8 cellular contexts compared by ENCODE assay signal in the genomic region with DNA sequence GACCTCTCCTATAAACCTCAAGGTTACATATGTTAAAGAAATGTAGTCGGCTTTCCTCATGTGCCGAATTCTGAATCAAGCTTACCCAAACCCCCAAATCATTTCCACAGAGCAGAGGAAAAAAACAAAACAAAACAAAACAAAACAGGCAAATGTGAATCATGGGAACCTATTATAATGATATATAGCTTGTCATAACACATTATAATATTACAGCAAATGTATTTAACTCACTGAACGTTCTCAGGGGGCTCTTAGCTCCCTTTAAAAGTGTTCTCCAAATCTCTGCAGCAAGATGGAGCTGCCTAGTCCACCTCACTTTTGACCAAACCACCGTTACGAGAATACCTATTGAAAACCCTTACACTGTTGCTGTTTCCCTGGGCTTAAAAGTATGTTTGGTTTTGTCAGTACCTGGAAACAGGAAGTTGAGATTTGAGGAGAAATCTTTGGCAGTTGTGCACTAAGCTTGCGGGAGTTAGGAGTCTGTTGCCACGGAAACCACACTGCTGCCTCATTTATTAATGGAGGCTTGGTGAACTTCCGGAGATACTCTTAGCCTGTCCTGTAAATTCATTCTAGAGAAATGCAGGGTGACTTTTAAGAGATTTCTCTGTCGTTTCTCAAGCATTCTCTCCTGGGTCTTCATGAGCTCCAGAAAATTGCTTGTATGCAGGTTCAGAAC.
A peak's percentile ranks its signal among the peaks of the same experiment; 100 is the strongest.
DNase-seq lines count a peak whose midpoint lies in the region; ATAC-seq lines count a peak whose summit lies in the region.

No MANE protein-coding gene starts in this region.

- no peak overlapping the region for H3K9ac ChIP-seq in Karpas-422 (ENCODE audit: low read length)

- no peaks in the 10 kb centered on the region for H4K20me1 ChIP-seq in Karpas-422 (ENCODE audit: insufficient read depth, low read depth, low read length)

- no peak for ATAC-seq in HG02763 (IDR thresholded peaks at IDR 0.05; ENCODE audit: unreplicated experiment)
- ATAC-seq in sciatic nerve = no peak
- ATAC-seq in GM21528 (IDR thresholded peaks at IDR 0.05; ENCODE audit: low FRiP score, unreplicated experiment) = no peak

- no peaks in the 10 kb centered on the region for H3K9me2 ChIP-seq in Karpas-422 (replicated peaks; ENCODE audit: insufficient read depth, low read length)

- no peaks in the 10 kb centered on the region for H3K79me2 ChIP-seq in Karpas-422 (ENCODE audit: low read length)

- intact Hi-C loops in sciatic nerve (cut with DNase I) = no loop called here

- H3K4me3 ChIP-seq in Karpas-422 (ENCODE audit: low read length) = no peak overlapping the region

- no peak overlapping the region for H2AFZ ChIP-seq in Karpas-422 (ENCODE audit: low read length)

- H3K4me1 ChIP-seq in Karpas-422 (ENCODE audit: low read length) = peaks cover 5% of the 10 kb centered on the region; the same call in 1 of the 2 replicates

- H3K27me3 ChIP-seq in Karpas-422 (ENCODE audit: low read length) = no peaks in the 10 kb centered on the region

- no peaks in the 10 kb centered on the region for H3K9me3 ChIP-seq in Karpas-422 (ENCODE audit: low read length)

- DNase-seq in DMS53 (lab: John Stamatoyannopoulos, UW) (peak; percentile 91), Karpas-422 (no peak), amniotic stem cell (lab: John Stamatoyannopoulos, UW) (peak; percentile 44), lung microvascular endothelial cell (ENCODE audit: low read depth in 2 of 2) (peak; percentile 85 to 91), sciatic nerve (ENCODE audit: low spot score) (no peak), islet precursor cell (no peak)

- H3K36me3 ChIP-seq in Karpas-422 (ENCODE audit: insufficient read depth, low read length) = no peaks in the 10 kb centered on the region

- H3K4me2 ChIP-seq in Karpas-422 (ENCODE audit: low read depth, low read length, poor library complexity, severe bottlenecking) = peak overlapping the region; percentile 17

- H3K27ac ChIP-seq in Karpas-422 (ENCODE audit: low read length) = no peak overlapping the region

Comparison
In these comparisons a context has a peak if more than half of its experiments do, and no peak if none do; other contexts are left out.
1. DNase-seq: peak in DMS53 (single experiment), amniotic stem cell (single experiment) and lung microvascular endothelial cell (2 of 2); none in Karpas-422 (single experiment), sciatic nerve (single experiment) and islet precursor cell (single experiment).